ENCODE assay signal across 8 cellular contexts in genomic region chr6:128327890-128328289, GRCh38.
DNase-seq lines count a peak whose midpoint lies in the region; ATAC-seq and TF ChIP-seq lines count a peak whose summit lies in the region.

No MANE protein-coding gene starts in this region.

- TF ChIP-seq CTCF in colonic mucosa (IDR thresholded peaks at IDR 0.05) = peak; percentile 36
- peak; percentile 36 for TF ChIP-seq CTCF in osteocyte (IDR thresholded peaks at IDR 0.05)

- H3K36me3 ChIP-seq in colonic mucosa = no peaks in the 10 kb centered on the region

- H3K27ac Mint-ChIP-seq in osteocyte (ENCODE audit: unreplicated experiment) = no peak overlapping the region

- H3K4me3 ChIP-seq in colonic mucosa = no peak overlapping the region

- peaks cover 9% of the 10 kb centered on the region for H3K4me1 Mint-ChIP-seq in osteocyte (ENCODE audit: unreplicated experiment)

- intact Hi-C loops in colonic mucosa (cut with DNase I) = no loop called here
- intact Hi-C loops in sciatic nerve (cut with DNase I) = no loop called here

- H3K9me3 Mint-ChIP-seq in osteocyte (ENCODE audit: unreplicated experiment) = peaks cover 14% of the 10 kb centered on the region

- H3K9ac ChIP-seq in colonic mucosa (ENCODE audit: low read depth in 2 of 2, low read length in 2 of 2) = no peak overlapping the region

- H3K27me3 Mint-ChIP-seq in osteocyte (ENCODE audit: unreplicated experiment) = no peaks in the 10 kb centered on the region

- no peaks in the 10 kb centered on the region for H3K27me3 ChIP-seq in colonic mucosa

- no peaks in the 10 kb centered on the region for H3K4me1 ChIP-seq in colonic mucosa

- no peak overlapping the region for H3K27ac ChIP-seq in colonic mucosa

- H3K4me3 Mint-ChIP-seq in osteocyte (ENCODE audit: unreplicated experiment) = no peak overlapping the region

- DNase-seq in COR-L47 (lab: John Stamatoyannopoulos, UW) (peak; percentile 15), SK-N-DZ (ENCODE audit: low spot score) (peak; percentile 30), colonic mucosa (no peak), osteocyte (ENCODE audit: extremely low spot score, unreplicated experiment) (no peak), NCI-H1092 treated with DMSO at 0.1 percent for 48 hours (lab: John Stamatoyannopoulos, UW) (no peak), sciatic nerve (ENCODE audit: low spot score) (no peak)

- H3K36me3 Mint-ChIP-seq in osteocyte (ENCODE audit: unreplicated experiment) = peaks cover 8% of the 10 kb centered on the region

- ATAC-seq in GM19328 (IDR thresholded peaks at IDR 0.05; ENCODE audit: unreplicated experiment) = peak; percentile 76
- peak; percentile 75 for ATAC-seq in HG03469 (IDR thresholded peaks at IDR 0.05; ENCODE audit: unreplicated experiment)
- ATAC-seq in sciatic nerve = no peak

- no peaks in the 10 kb centered on the region for H3K9me3 ChIP-seq in colonic mucosa

Comparison
In these comparisons a context has a peak if more than half of its experiments do, and no peak if none do; other contexts are left out.
1. DNase-seq: peak in COR-L47 (single experiment) and SK-N-DZ (single experiment); none in colonic mucosa (single experiment), osteocyte (single experiment), NCI-H1092 treated with DMSO at 0.1 percent for 48 hours (single experiment) and sciatic nerve (single experiment).